14 cellular contexts compared by ENCODE assay signal in the genomic region with DNA sequence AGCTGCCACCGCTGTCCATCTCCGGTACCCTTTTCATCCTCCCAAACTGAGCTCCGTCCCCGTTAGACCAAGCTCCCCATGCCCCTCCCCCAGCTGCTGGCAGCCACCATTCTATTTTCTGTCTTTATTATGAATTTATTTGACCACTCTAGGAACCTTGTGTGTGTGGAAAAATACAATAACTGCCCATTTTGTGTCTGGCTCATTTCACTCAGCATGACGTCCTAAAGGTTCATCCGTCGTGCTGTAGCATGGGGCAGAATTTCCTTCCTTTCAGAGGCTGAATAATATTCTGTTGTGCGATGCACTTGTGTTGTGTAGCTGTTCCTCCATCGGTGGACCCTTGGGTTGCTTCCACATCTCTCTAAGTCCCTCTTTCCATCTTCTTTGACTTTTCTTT.
DNase-seq lines count a peak whose midpoint lies in the region; ATAC-seq and TF ChIP-seq lines count a peak whose summit lies in the region.
"Had no signal": no experiment of that assay in that cellular context is flagged by ENCODE, and none has a peak within 500 bp of the region (broad histone marks: within the 10 kb centered on the region; RNA-seq: fewer than 3 reads in every experiment).

No MANE protein-coding gene starts in this region.

- peak overlapping the region; percentile 72 for H3K27ac ChIP-seq in RWPE2 (ENCODE audit: poor library complexity, severe bottlenecking)
- peak overlapping the region; percentile 96 to 99 (median 98) for H3K27ac ChIP-seq in esophagus muscularis mucosa (replicated peaks in 1 of 4)

- 52% methylated on average over 9 of the region's 9 CpGs for WGBS in esophagus muscularis mucosa

- intact Hi-C loops in activated CD4-positive, alpha-beta T cell treated with anti-CD3 and anti-CD28 coated beads, Interleukin-2, amount 10 ng/mL, durations not matched to agents 24 days and 14 days (cut with micrococcal nuclease): loop anchor here (1.0 to 2.0 kb wide), 3 partner anchors 14 to 69 kb away; no protein-coding TSS in a partner anchor
- intact Hi-C loops in esophagus muscularis mucosa (cut with DNase I): no loop called here

- H3K27me3 ChIP-seq in RWPE2 (ENCODE audit: insufficient read depth, poor library complexity, severe bottlenecking): no peaks in the 10 kb centered on the region
- H3K27me3 ChIP-seq in esophagus muscularis mucosa: no peaks in the 10 kb centered on the region

- H3K9me3 Mint-ChIP-seq in activated CD4-positive, alpha-beta T cell treated with anti-CD3 and anti-CD28 coated beads, Interleukin-2, amount 10 ng/mL, durations not matched to agents 24 days and 14 days: no peaks in the 10 kb centered on the region
- H3K9me3 Mint-ChIP-seq in stimulated activated naive CD8-positive, alpha-beta T cell treated with anti-CD3 and anti-CD28 coated beads, Interleukin-15, amount 100 ng/mL, for 72 hours: no peaks in the 10 kb centered on the region

- peaks cover 86% of the 10 kb centered on the region for H3K4me1 Mint-ChIP-seq in activated CD4-positive, alpha-beta T cell treated with anti-CD3 and anti-CD28 coated beads, Interleukin-2, amount 10 ng/mL, durations not matched to agents 24 days and 14 days
- peaks cover 100% of the 10 kb centered on the region for H3K4me1 Mint-ChIP-seq in stimulated activated naive CD8-positive, alpha-beta T cell treated with anti-CD3 and anti-CD28 coated beads, Interleukin-15, amount 100 ng/mL, for 72 hours

- peak overlapping the region; percentile 90 for H3K27ac Mint-ChIP-seq in activated CD4-positive, alpha-beta T cell treated with anti-CD3 and anti-CD28 coated beads, Interleukin-2, amount 10 ng/mL, durations not matched to agents 24 days and 14 days
- peak overlapping the region; percentile 79 to 92 for H3K27ac Mint-ChIP-seq in stimulated activated naive CD8-positive, alpha-beta T cell treated with anti-CD3 and anti-CD28 coated beads, Interleukin-15, amount 100 ng/mL, for 72 hours

- ATAC-seq in RWPE2 (ENCODE audit: low read depth): no peak
- ATAC-seq in stimulated activated naive CD8-positive, alpha-beta T cell treated with anti-CD3 and anti-CD28 coated beads, Interleukin-15, amount 100 ng/mL, for 72 hours: no peak
- no peak for ATAC-seq in HG03135 (IDR thresholded peaks at IDR 0.05; ENCODE audit: unreplicated experiment)
- ATAC-seq in HG02610 (IDR thresholded peaks at IDR 0.05; ENCODE audit: unreplicated experiment): no peak

- peak overlapping the region; percentile 95 for H3K4me3 Mint-ChIP-seq in activated CD4-positive, alpha-beta T cell treated with anti-CD3 and anti-CD28 coated beads, Interleukin-2, amount 10 ng/mL, durations not matched to agents 24 days and 14 days
- peak overlapping the region; percentile 85 to 99 for H3K4me3 Mint-ChIP-seq in stimulated activated naive CD8-positive, alpha-beta T cell treated with anti-CD3 and anti-CD28 coated beads, Interleukin-15, amount 100 ng/mL, for 72 hours

- H3K36me3 Mint-ChIP-seq in activated CD4-positive, alpha-beta T cell treated with anti-CD3 and anti-CD28 coated beads, Interleukin-2, amount 10 ng/mL, durations not matched to agents 24 days and 14 days (ENCODE audit: low read depth): peaks cover 40% of the 10 kb centered on the region

- no peak for TF ChIP-seq POLR2A in esophagus muscularis mucosa (IDR thresholded peaks at IDR 0.05; ENCODE audit: low read depth)

- H3K4me1 ChIP-seq in RWPE2 (ENCODE audit: insufficient read depth, poor library complexity, severe bottlenecking) (peaks cover 48% of the 10 kb centered on the region), esophagus muscularis mucosa (peaks cover 71 to 100% (median 96%) of the 10 kb centered on the region in 4 donors)

- no peak for TF ChIP-seq EP300 in esophagus muscularis mucosa (IDR thresholded peaks at IDR 0.05)

- peaks cover 26% of the 10 kb centered on the region for H3K36me3 ChIP-seq in RWPE2 (ENCODE audit: low read depth)
- peaks cover 5 to 24% (median 16%) of the 10 kb centered on the region in 4 donors for H3K36me3 ChIP-seq in esophagus muscularis mucosa

- no peak overlapping the region for H3K4me3 ChIP-seq in RWPE2 (ENCODE audit: severe bottlenecking)
- H3K4me3 ChIP-seq in esophagus muscularis mucosa: no peak overlapping the region

- DNase-seq in activated CD4-positive, alpha-beta T cell treated with anti-CD3 and anti-CD28 coated beads, Interleukin-2, amount 10 ng/mL, durations not matched to agents 24 days and 14 days: no peak
- no peak for DNase-seq in activated CD4-positive, alpha-beta T cell treated with anti-CD3 and anti-CD28 coated beads for 4 hours
- DNase-seq in RWPE2 (ENCODE audit: low spot score) (no peak), esophagus muscularis mucosa (ENCODE audit: extremely low spot score) (no peak), hippocampal formation (lab: John Stamatoyannopoulos, UW) (no peak)
- no peak for DNase-seq in stimulated activated naive CD8-positive, alpha-beta T cell treated with anti-CD3 and anti-CD28 coated beads, Interleukin-15, amount 100 ng/mL, for 72 hours
- DNase-seq: activated CD4-positive, CD25-positive, alpha-beta regulatory T cell; EL; erythroblast; islet precursor cell; NCI-H2107; occipital lobe had no signal

- TF ChIP-seq CTCF in RWPE2 (IDR thresholded peaks at IDR 0.05; ENCODE audit: poor library complexity, severe bottlenecking) (no peak), esophagus muscularis mucosa (IDR thresholded peaks at IDR 0.05) (no peak)

- H3K27me3 Mint-ChIP-seq in activated CD4-positive, alpha-beta T cell treated with anti-CD3 and anti-CD28 coated beads, Interleukin-2, amount 10 ng/mL, durations not matched to agents 24 days and 14 days: no peaks in the 10 kb centered on the region
- H3K27me3 Mint-ChIP-seq in stimulated activated naive CD8-positive, alpha-beta T cell treated with anti-CD3 and anti-CD28 coated beads, Interleukin-15, amount 100 ng/mL, for 72 hours: no peaks in the 10 kb centered on the region

- H3K9me3 ChIP-seq in RWPE2 (ENCODE audit: severe bottlenecking): no peaks in the 10 kb centered on the region
- H3K9me3 ChIP-seq in esophagus muscularis mucosa: no peaks in the 10 kb centered on the region
